10 cellular contexts compared by ENCODE assay signal in the genomic region with DNA sequence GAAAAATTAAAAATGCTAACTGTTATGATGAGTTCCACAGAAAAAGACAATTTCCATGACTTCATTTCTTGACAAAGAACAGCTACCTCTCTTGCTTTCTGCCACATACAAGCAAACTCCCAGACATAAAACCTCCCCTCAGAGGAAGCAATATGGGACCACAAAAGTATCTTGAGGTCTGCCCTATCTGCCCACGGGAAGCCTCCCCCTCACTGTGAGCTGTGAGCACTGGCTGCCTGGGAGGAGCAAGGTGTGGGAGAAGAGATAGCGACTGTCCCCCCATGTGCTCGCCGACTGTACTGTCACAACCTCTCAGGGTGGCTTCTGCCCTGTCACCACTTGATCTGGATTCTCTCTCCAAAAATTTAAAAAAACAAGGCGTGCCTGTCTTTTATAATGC.
DNase-seq lines count a peak whose midpoint lies in the region; ATAC-seq, FAIRE-seq and TF ChIP-seq lines count a peak whose summit lies in the region.
"Had no signal": no experiment of that assay in that cellular context is flagged by ENCODE, and none has a peak within 500 bp of the region (broad histone marks: within the 10 kb centered on the region; RNA-seq: fewer than 3 reads in every experiment).

No MANE protein-coding gene starts in this region.

- CTCF ChIA-PET in CD4-positive, alpha-beta memory T cell (lab: Charles Lee; ENCODE audit: partially characterized antibody): no interaction called here

- intact Hi-C loops in CD4-positive, alpha-beta memory T cell (cut with micrococcal nuclease): no loop called here

- peak overlapping the region; percentile 47 for H3K27ac Mint-ChIP-seq in mesothelial cell of epicardium
- H3K27ac Mint-ChIP-seq in CD4-positive, alpha-beta memory T cell: no peak overlapping the region

- POLR2A ChIA-PET in CD4-positive, alpha-beta memory T cell (lab: Charles Lee; ENCODE audit: partially characterized antibody): no interaction called here

- DNase-seq in OCI-M1 (lab: John Stamatoyannopoulos, UW) (peak; percentile 86), mesothelial cell of epicardium (ENCODE audit: low spot score in 2 of 2, unreplicated experiment in 2 of 2) (no peak), SJCRH30 (no peak), GM12892 (ENCODE audit: insufficient read length) (no peak), upper lobe of left lung (no peak)
- peak; percentile 40 for DNase-seq in activated CD8-positive, alpha-beta memory T cell treated with anti-CD3 and anti-CD28 coated beads, Interleukin-2, amount 50 U/mL, for 4 hours
- peak; percentile 77 for DNase-seq in stimulated activated CD8-positive, alpha-beta memory T cell treated with anti-CD3 and anti-CD28 coated beads, Interleukin-4, amount 100 ng/mL, for 48 hours
- no peak for DNase-seq in CD4-positive, alpha-beta memory T cell
- DNase-seq: left ventricle myocardium inferior had no signal

- no peak for TF ChIP-seq CTCF in mesothelial cell of epicardium (IDR thresholded peaks at IDR 0.05; ENCODE audit: unreplicated experiment)
- no peak for TF ChIP-seq CTCF in upper lobe of left lung (IDR thresholded peaks at IDR 0.05)

- WGBS in upper lobe of left lung, 2 donors: 61 to 70% methylated on average over 5 of the region's 5 CpGs

- no peaks in the 10 kb centered on the region for H3K36me3 Mint-ChIP-seq in mesothelial cell of epicardium
- H3K36me3 Mint-ChIP-seq in CD4-positive, alpha-beta memory T cell: no peaks in the 10 kb centered on the region

- H3K27ac ChIP-seq in SJCRH30 (no peak overlapping the region), upper lobe of left lung (no peak overlapping the region)
- no peak overlapping the region for H3K27ac ChIP-seq in CD4-positive, alpha-beta memory T cell (ENCODE audit: low read depth, low read length)
- H3K27ac ChIP-seq: left ventricle myocardium inferior, right atrium auricular region had no signal

- H3K4me1 Mint-ChIP-seq in mesothelial cell of epicardium: peaks cover 26% of the 10 kb centered on the region
- H3K4me1 Mint-ChIP-seq in CD4-positive, alpha-beta memory T cell: peaks cover 0 to 10% (median 7%) of the 10 kb centered on the region in 4 donors

- no peak for ATAC-seq in upper lobe of left lung (ENCODE audit: low FRiP score in 2 of 2)

- no peaks in the 10 kb centered on the region for H3K36me3 ChIP-seq in SJCRH30
- H3K36me3 ChIP-seq in CD4-positive, alpha-beta memory T cell (ENCODE audit: insufficient read depth, low read length): no peaks in the 10 kb centered on the region
- H3K36me3 ChIP-seq in upper lobe of left lung: no peaks in the 10 kb centered on the region
- H3K36me3 ChIP-seq: left ventricle myocardium inferior, right atrium auricular region had no signal

- H3K4me3 ChIP-seq in SJCRH30 (no peak overlapping the region), upper lobe of left lung (no peak overlapping the region)
- H3K4me3 ChIP-seq in CD4-positive, alpha-beta memory T cell (ENCODE audit: low read length in 2 of 2): no peak overlapping the region
- H3K4me3 ChIP-seq: left ventricle myocardium inferior, right atrium auricular region had no signal

- no peaks in the 10 kb centered on the region for H3K27me3 ChIP-seq in SJCRH30
- no peaks in the 10 kb centered on the region for H3K27me3 ChIP-seq in CD4-positive, alpha-beta memory T cell (ENCODE audit: insufficient read depth, low read length)
- H3K27me3 ChIP-seq in upper lobe of left lung: no peaks in the 10 kb centered on the region
- H3K27me3 ChIP-seq: right atrium auricular region had no signal

- H3K4me1 ChIP-seq in SJCRH30: peaks cover 15% of the 10 kb centered on the region
- H3K4me1 ChIP-seq in CD4-positive, alpha-beta memory T cell (ENCODE audit: insufficient read depth, low read length): no peaks in the 10 kb centered on the region
- H3K4me1 ChIP-seq in upper lobe of left lung: no peaks in the 10 kb centered on the region
- H3K4me1 ChIP-seq: left ventricle myocardium inferior, right atrium auricular region had no signal

- no peak for TF ChIP-seq EP300 in upper lobe of left lung (IDR thresholded peaks at IDR 0.05)

- TF ChIP-seq POLR2A in GM12892 (IDR thresholded peaks at IDR 0.05; ENCODE audit: low read depth, low read length) (no peak), upper lobe of left lung (IDR thresholded peaks at IDR 0.05) (no peak)

- no peaks in the 10 kb centered on the region for H3K9me3 ChIP-seq in SJCRH30 (replicated peaks)
- no peaks in the 10 kb centered on the region for H3K9me3 ChIP-seq in CD4-positive, alpha-beta memory T cell (ENCODE audit: control insufficient read depth in 1 of 2, low read length in 2 of 2)
- H3K9me3 ChIP-seq in upper lobe of left lung: no peaks in the 10 kb centered on the region
- H3K9me3 ChIP-seq: left ventricle myocardium inferior had no signal

- no peak for FAIRE-seq in GM12892 (lab: Jason Lieb, UNC)

- no peaks in the 10 kb centered on the region for H3K9me3 Mint-ChIP-seq in mesothelial cell of epicardium
- peaks cover 0 to 6% (median 0%) of the 10 kb centered on the region in 8 donors for H3K9me3 Mint-ChIP-seq in CD4-positive, alpha-beta memory T cell

- H3K27me3 Mint-ChIP-seq in mesothelial cell of epicardium (ENCODE audit: low read depth): no peaks in the 10 kb centered on the region
- H3K27me3 Mint-ChIP-seq in CD4-positive, alpha-beta memory T cell: peaks cover 13 to 21% of the 10 kb centered on the region in 2 donors

- no peak overlapping the region for H3K4me3 Mint-ChIP-seq in mesothelial cell of epicardium
- peak overlapping the region in 1 of 8 donors; percentile 10 for H3K4me3 Mint-ChIP-seq in CD4-positive, alpha-beta memory T cell

Comparison
In these comparisons a context has a peak if more than half of its experiments do, and no peak if none do; other contexts are left out.
1. DNase-seq: peak in OCI-M1 (single experiment), activated CD8-positive, alpha-beta memory T cell treated with anti-CD3 and anti-CD28 coated beads, Interleukin-2, amount 50 U/mL, for 4 hours (single experiment) and stimulated activated CD8-positive, alpha-beta memory T cell treated with anti-CD3 and anti-CD28 coated beads, Interleukin-4, amount 100 ng/mL, for 48 hours (single experiment); none in mesothelial cell of epicardium (0 of 2), SJCRH30 (0 of 2), CD4-positive, alpha-beta memory T cell (0 of 5), GM12892 (single experiment) and upper lobe of left lung (0 of 2).